Comparison of ENCODE assay signal across 11 cellular contexts in genomic region chr15:42335074-42335473, GRCh38. TPM values are rescaled to one million over a fixed set of nuclear protein-coding genes. Genes with fewer than 3 reads are reported as not detected.
"Had no signal": no experiment of that assay in that cellular context is flagged by ENCODE, and none has a peak within 500 bp of the region (broad histone marks: within the 10 kb centered on the region; RNA-seq: fewer than 3 reads in every experiment).

No MANE protein-coding gene starts in this region.

- H3K36me3 ChIP-seq: HAP-1 had no signal

- H3K4me1 ChIP-seq: HAP-1 had no signal

- FAIRE-seq: H1, H54 had no signal

- H3K4me2 ChIP-seq: GM23338 had no signal

- DNase-seq: GM23248, GOT3, H7, H9, HCEC 1CT, HFFc6 had no signal

- H3K9ac ChIP-seq: GM23248 had no signal

- H3K4me3 ChIP-seq: GM23248, GM23338, HAP-1 had no signal

- ATAC-seq: GM23338, HCT116 had no signal

- H2AFZ ChIP-seq: GM23248, GM23338 had no signal

- H3K27ac ChIP-seq: GM23248 had no signal

RNA-seq across cellular contexts. Expression of gene CAPN3, which starts 24.2 kb away (rescaled TPM):
- total RNA-seq: H7 had no signal
